17 cellular contexts compared by ENCODE assay signal in the genomic region with DNA sequence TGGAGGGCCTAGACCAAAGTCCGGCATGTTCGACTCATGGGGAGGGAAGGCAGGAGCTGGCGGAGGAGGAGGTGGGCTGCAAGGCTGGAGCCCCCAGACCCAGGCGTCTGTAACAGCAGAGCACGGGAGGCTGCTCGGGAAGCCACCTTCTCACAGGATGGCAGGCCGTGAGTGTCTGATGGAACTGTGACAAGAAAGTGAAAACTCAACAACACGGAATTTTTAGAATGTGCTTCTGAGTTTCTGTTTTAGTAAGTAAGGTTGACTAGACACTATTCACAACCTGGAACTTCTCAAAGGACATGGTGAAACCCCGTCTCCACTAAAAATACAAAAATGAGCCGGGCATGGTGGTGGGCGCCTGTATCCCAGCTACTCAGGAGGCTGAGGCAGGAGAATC. TPM values are rescaled to one million over a fixed set of nuclear protein-coding genes. Genes with fewer than 3 reads are reported as not detected.
"Had no signal": no experiment of that assay in that cellular context is flagged by ENCODE, and none has a peak within 500 bp of the region (broad histone marks: within the 10 kb centered on the region; RNA-seq: fewer than 3 reads in every experiment).

No MANE protein-coding gene starts in this region.

RNA-seq across cellular contexts. Expression of a gene that starts 2.1 kb away (rescaled TPM):
- total RNA-seq: activated CD4-positive, alpha-beta T cell treated with anti-CD3 and anti-CD28 coated beads for 36 hours; activated naive CD4-positive, alpha-beta T cell treated with anti-CD3 and anti-CD28 coated beads for 36 hours; activated naive CD4-positive, alpha-beta T cell treated with anti-CD3 and anti-CD28 coated beads, Interleukin-2, amount 50 U/mL, for 72 hours; astrocyte; body of pancreas; cardiac septum; OCI-LY7; PC-9; Right ventricle myocardium inferior; T-cell; WTC11 had no signal

RNA-seq across cellular contexts. Expression of a gene that starts 8.2 kb away (rescaled TPM):
- total RNA-seq: activated CD8-positive, alpha-beta T cell treated with anti-CD3 and anti-CD28 coated beads, Interleukin-2, amount 10 ng/mL, durations not matched to agents 7 days and 5 days; activated naive CD4-positive, alpha-beta T cell treated with anti-CD3 and anti-CD28 coated beads for 36 hours; activated naive CD4-positive, alpha-beta T cell treated with anti-CD3 and anti-CD28 coated beads, Interleukin-2, amount 50 U/mL, for 72 hours; astrocyte; cardiac septum; OCI-LY7; PC-9; Right ventricle myocardium inferior; SK-MEL-5; T-helper 17 cell; WTC11 had no signal

RNA-seq across cellular contexts. Expression of a gene that starts 12.9 kb away (rescaled TPM):
- total RNA-seq: activated CD8-positive, alpha-beta T cell treated with anti-CD3 and anti-CD28 coated beads, Interleukin-2, amount 10 ng/mL, durations not matched to agents 7 days and 5 days; activated naive CD4-positive, alpha-beta T cell treated with anti-CD3 and anti-CD28 coated beads for 36 hours; activated naive CD4-positive, alpha-beta T cell treated with anti-CD3 and anti-CD28 coated beads, Interleukin-2, amount 50 U/mL, for 72 hours; astrocyte; body of pancreas; cardiac septum; OCI-LY7; PC-9; Right ventricle myocardium inferior; T-cell; T-helper 17 cell had no signal

RNA-seq across cellular contexts. Expression of a gene that starts 25.4 kb away (rescaled TPM):
- total RNA-seq: activated CD4-positive, alpha-beta T cell treated with anti-CD3 and anti-CD28 coated beads for 36 hours; activated CD4-positive, alpha-beta T cell treated with anti-CD3 and anti-CD28 coated beads, Interleukin-2, amount 10 ng/mL, durations not matched to agents 7 days and 5 days; activated CD8-positive, alpha-beta T cell treated with anti-CD3 and anti-CD28 coated beads, Interleukin-2, amount 10 ng/mL, durations not matched to agents 7 days and 5 days; activated naive CD4-positive, alpha-beta T cell treated with anti-CD3 and anti-CD28 coated beads for 36 hours; activated naive CD4-positive, alpha-beta T cell treated with anti-CD3 and anti-CD28 coated beads, Interleukin-2, amount 50 U/mL, for 72 hours; adrenal gland; astrocyte; body of pancreas; breast epithelium; cardiac septum; OCI-LY7; PC-9; Right ventricle myocardium inferior; T-cell; T-helper 17 cell; WTC11 had no signal

RNA-seq across cellular contexts. Expression of a gene that starts 42.7 kb away (rescaled TPM):
- total RNA-seq: activated CD4-positive, alpha-beta T cell treated with anti-CD3 and anti-CD28 coated beads for 36 hours; activated CD4-positive, alpha-beta T cell treated with anti-CD3 and anti-CD28 coated beads, Interleukin-2, amount 10 ng/mL, durations not matched to agents 7 days and 5 days; activated CD8-positive, alpha-beta T cell treated with anti-CD3 and anti-CD28 coated beads, Interleukin-2, amount 10 ng/mL, durations not matched to agents 7 days and 5 days; activated naive CD4-positive, alpha-beta T cell treated with anti-CD3 and anti-CD28 coated beads for 36 hours; activated naive CD4-positive, alpha-beta T cell treated with anti-CD3 and anti-CD28 coated beads, Interleukin-2, amount 50 U/mL, for 72 hours; adrenal gland; astrocyte; body of pancreas; breast epithelium; cardiac septum; OCI-LY7; PC-9; Right ventricle myocardium inferior; SK-MEL-5; T-cell; T-helper 17 cell; WTC11 had no signal
